10 cellular contexts compared by ENCODE assay signal in the genomic region with DNA sequence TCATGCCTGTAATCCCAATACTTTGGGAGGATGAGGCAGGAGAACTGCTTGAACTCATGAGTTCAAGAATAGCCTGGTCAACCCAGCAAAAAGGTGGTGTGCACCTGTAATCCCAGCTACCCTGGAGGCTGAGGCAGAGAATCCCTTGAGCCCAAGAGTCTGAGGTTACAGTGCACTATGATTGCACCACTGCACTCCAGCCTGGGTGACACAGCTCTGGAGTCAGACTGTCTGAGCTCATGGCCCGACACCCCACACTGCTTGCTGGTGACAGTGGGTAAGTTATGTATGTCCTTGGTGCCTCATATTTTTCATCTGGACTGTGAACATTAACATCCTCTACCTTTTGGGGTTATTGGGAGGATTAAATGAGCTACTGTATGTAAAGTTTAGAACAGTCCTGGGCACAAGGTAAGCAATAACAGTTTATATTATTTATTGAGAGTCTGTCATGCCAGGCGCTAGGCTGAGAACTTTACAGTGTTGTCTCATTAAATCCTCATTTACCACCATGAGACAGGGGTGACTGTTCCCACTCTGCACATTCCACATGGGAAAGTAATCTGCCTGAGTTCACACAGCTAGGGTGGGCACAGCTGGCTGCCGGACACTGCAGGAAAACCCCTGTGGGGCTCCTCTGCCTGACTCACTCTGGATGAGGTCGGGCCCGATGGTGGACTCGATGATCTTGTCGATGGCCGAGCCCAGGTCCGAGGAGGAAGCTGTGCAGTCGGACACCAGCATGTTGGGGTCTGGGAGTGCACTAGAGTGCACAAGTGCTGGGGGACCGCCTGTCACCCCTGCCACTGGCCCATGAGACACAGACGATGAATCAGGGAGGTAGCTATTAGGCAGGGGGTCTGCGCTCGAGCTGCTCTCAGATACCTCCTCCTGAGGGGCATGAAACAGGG. TPM values are rescaled to one million over a fixed set of nuclear protein-coding genes. Genes with fewer than 3 reads are reported as not detected.
DNase-seq lines count a peak whose midpoint lies in the region; ATAC-seq and TF ChIP-seq lines count a peak whose summit lies in the region.
"Had no signal": no experiment of that assay in that cellular context is flagged by ENCODE, and none has a peak within 500 bp of the region (broad histone marks: within the 10 kb centered on the region; RNA-seq: fewer than 3 reads in every experiment).

No MANE protein-coding gene starts in this region.

- H3K14ac ChIP-seq in trophoblast cell (ENCODE audit: low read length) = no peak overlapping the region

- H3K4me2 ChIP-seq in DND-41 (ENCODE audit: insufficient read depth, low read length) (peak overlapping the region; percentile 90), KMS-11 (peak overlapping the region; percentile 87; the same call in 1 of the 2 replicates), trophoblast cell (ENCODE audit: low read length) (no peak overlapping the region)

- POLR2A ChIA-PET in HEK293T (lab: Yijun Ruan, JAX) = interaction anchor here (0.5 to 3.6 kb wide), 4 partner anchors 35 to 135 kb away, joined by 3 to 28 read pairs (median 4); partner anchors contain the start of genes PCIF1, SNX21 and ZSWIM1

- H4K91ac ChIP-seq in trophoblast cell (ENCODE audit: low read depth, low read length) = no peak overlapping the region

- H3K4me1 ChIP-seq in DND-41 (ENCODE audit: insufficient read depth, low read length) (peaks cover 35% of the 10 kb centered on the region), KMS-11 (ENCODE audit: low read depth, poor library complexity, severe bottlenecking) (peaks cover 41% of the 10 kb centered on the region), trophoblast cell (ENCODE audit: control insufficient read depth in 1 of 2, insufficient read depth in 2 of 2, low read length in 2 of 2) (peaks cover 13% of the 10 kb centered on the region in 2 experiments), prostate gland (replicated peaks) (no peaks in the 10 kb centered on the region)

- intact Hi-C loops in prostate gland (cut with DNase I) = loop anchor here (10.0 kb wide), 1 partner anchor 74 kb away; the partner anchor contains the start of genes CTSA and NEURL2

- no CpG with 5 or more reads among the region's 14 CpGs for WGBS in trophoblast cell (ENCODE audit: extremely low coverage, insufficient coverage, insufficient read length)
- WGBS in prostate gland = 84% methylated on average over 14 of the region's 14 CpGs

- H4K20me1 ChIP-seq in DND-41 (ENCODE audit: insufficient read depth, low read length) = peaks cover 5% of the 10 kb centered on the region
- no peaks in the 10 kb centered on the region for H4K20me1 ChIP-seq in KMS-11 (ENCODE audit: insufficient read depth)

- no peak for ATAC-seq in DND-41 (ENCODE audit: insufficient read depth, low read depth)
- no peak for ATAC-seq in HG02981 (IDR thresholded peaks at IDR 0.05; ENCODE audit: unreplicated experiment)

- no peak for TF ChIP-seq POLR2A in prostate gland (IDR thresholded peaks at IDR 0.05)

- H3K79me2 ChIP-seq in DND-41 (ENCODE audit: insufficient read depth, low read length) = peaks cover 33% of the 10 kb centered on the region
- peaks cover 35% of the 10 kb centered on the region for H3K79me2 ChIP-seq in KMS-11 (ENCODE audit: insufficient read depth, low read depth)
- peaks cover 12% of the 10 kb centered on the region for H3K79me2 ChIP-seq in trophoblast cell (ENCODE audit: control insufficient read depth, insufficient read depth, low read length, poor library complexity)

- no peak for DNase-seq in DND-41
- peak; percentile 80 for DNase-seq in choroid plexus epithelial cell (ENCODE audit: low read depth)
- DNase-seq in trophoblast cell = no peak
- DNase-seq in prostate gland (ENCODE audit: low spot score) = no peak
- DNase-seq in ecto neural progenitor cell (ENCODE audit: low spot score) = no peak
- DNase-seq in HEK293T (ENCODE audit: extremely low spot score) = no peak
- DNase-seq: activated naive CD4-positive, alpha-beta T cell treated with Interleukin-2 at 50 U/mL for 16 hours had no signal

- no peak overlapping the region for H4K8ac ChIP-seq in trophoblast cell (ENCODE audit: low read depth, low read length)

- no peaks in the 10 kb centered on the region for H3K9me3 ChIP-seq in DND-41 (ENCODE audit: insufficient read depth, low read length, severe bottlenecking)
- no peaks in the 10 kb centered on the region for H3K9me3 ChIP-seq in trophoblast cell (ENCODE audit: insufficient read depth, low read depth, low read length)
- H3K9me3 ChIP-seq in prostate gland = no peaks in the 10 kb centered on the region

- no peak overlapping the region for H3K4ac ChIP-seq in trophoblast cell (ENCODE audit: low read depth, low read length)

- H2BK12ac ChIP-seq in trophoblast cell (ENCODE audit: low read length) = no peak overlapping the region

- CTCF ChIA-PET in HEK293T (lab: Yijun Ruan, JAX) = interaction anchor here (0.6 to 1.7 kb wide), 10 partner anchors 8 to 163 kb away, joined by 3 to 8 read pairs (median 4); no protein-coding TSS in a partner anchor

- H2AFZ ChIP-seq in DND-41 (ENCODE audit: low read depth, low read length) (no peak overlapping the region), KMS-11 (ENCODE audit: low read depth) (no peak overlapping the region), trophoblast cell (ENCODE audit: insufficient read depth, low read length, poor library complexity) (no peak overlapping the region)

- no peak overlapping the region for H2AK5ac ChIP-seq in trophoblast cell (ENCODE audit: low read length)

- H3K27me3 ChIP-seq in DND-41 (ENCODE audit: insufficient read depth, low read length, poor library complexity) (no peaks in the 10 kb centered on the region), KMS-11 (ENCODE audit: insufficient read depth, low read depth) (no peaks in the 10 kb centered on the region), trophoblast cell (ENCODE audit: insufficient read depth, low read length) (no peaks in the 10 kb centered on the region), prostate gland (replicated peaks; ENCODE audit: insufficient read depth) (no peaks in the 10 kb centered on the region)

- no peak overlapping the region for H3K23ac ChIP-seq in trophoblast cell (ENCODE audit: low read length)

- H3K9ac ChIP-seq in DND-41 (ENCODE audit: low read depth, low read length) (peak overlapping the region; percentile 82), KMS-11 (peak overlapping the region; percentile 2; the same call in 1 of the 2 replicates), trophoblast cell (ENCODE audit: low read length) (peak overlapping the region; percentile 5)

- H3K36me3 ChIP-seq in DND-41 (ENCODE audit: insufficient read depth, low read length) = peaks cover 58% of the 10 kb centered on the region
- no peaks in the 10 kb centered on the region; the same call in 1 of the 2 replicates for H3K36me3 ChIP-seq in KMS-11 (ENCODE audit: insufficient read depth)
- H3K36me3 ChIP-seq in trophoblast cell (ENCODE audit: control insufficient read depth in 1 of 2, insufficient read depth in 2 of 2, low read length in 2 of 2) = peaks cover 42 to 45% of the 10 kb centered on the region in 2 experiments
- H3K36me3 ChIP-seq in prostate gland = peaks cover 0 to 9% of the 10 kb centered on the region in 2 donors

- no peak overlapping the region for H3K18ac ChIP-seq in trophoblast cell (ENCODE audit: low read length)

- H3K79me1 ChIP-seq in trophoblast cell (ENCODE audit: low read length) = peaks cover 15% of the 10 kb centered on the region

- 0 out of 4 replicates have a peak overlapping the region, but pooled peaks of 1 of the 2 experiments have one; percentile 88 for H3K4me3 ChIP-seq in DND-41 (ENCODE audit: low read depth in 1 of 2, low read length in 2 of 2)
- H3K4me3 ChIP-seq in KMS-11 (IDR thresholded peaks at IDR 0.05; ENCODE audit: insufficient read depth, low read depth, low read length) = no peak overlapping the region
- H3K4me3 ChIP-seq in choroid plexus epithelial cell (ENCODE audit: low read depth, low read length) = peak overlapping the region; percentile 94
- H3K4me3 ChIP-seq in trophoblast cell (ENCODE audit: low read depth, low read length) = no peak overlapping the region
- H3K4me3 ChIP-seq in prostate gland = no peak overlapping the region

- TF ChIP-seq CTCF in DND-41 (IDR thresholded peaks at IDR 0.05; ENCODE audit: borderline replicate concordance, extremely low read depth, low read length, poor library complexity, severe bottlenecking) = no peak
- TF ChIP-seq CTCF in KMS-11 (conservative IDR thresholded peaks at IDR 0.05; ENCODE audit: low read depth, low read length) = no peak
- TF ChIP-seq CTCF in choroid plexus epithelial cell (conservative IDR thresholded peaks at IDR 0.05; ENCODE audit: low read depth, low read length) = no peak
- TF ChIP-seq CTCF in prostate gland (IDR thresholded peaks at IDR 0.05) = no peak

- H2BK120ac ChIP-seq in trophoblast cell (ENCODE audit: insufficient read depth, low read length, poor library complexity) = no peak overlapping the region

- H4K12ac ChIP-seq in trophoblast cell (ENCODE audit: low read depth, low read length) = no peak overlapping the region

- H3K27ac ChIP-seq in DND-41 (ENCODE audit: low read length) = 0 out of 2 replicates have a peak overlapping the region, but pooled peaks have one; percentile 18
- H3K27ac ChIP-seq in KMS-11 = no peak overlapping the region; the same call in 1 of the 2 replicates
- no peak overlapping the region for H3K27ac ChIP-seq in trophoblast cell (ENCODE audit: low read depth, low read length)
- no peak overlapping the region for H3K27ac ChIP-seq in prostate gland

- H2BK5ac ChIP-seq in trophoblast cell (ENCODE audit: low read depth, low read length, poor library complexity) = no peak overlapping the region

TF ChIP-seq in HEK293T, 16 proteins besides CTCF, POLR2A, EP300 and RAD21 (continues in another document):
- TF ChIP-seq FOXM1 (IDR thresholded peaks at IDR 0.05; ENCODE audit: borderline replicate concordance) (no peak), PKNOX1 (IDR thresholded peaks at IDR 0.05) (no peak), ELF4 (IDR thresholded peaks at IDR 0.05) (no peak), FOXA1 (IDR thresholded peaks at IDR 0.05) (no peak)

RNA-seq across cellular contexts. Expression of gene ZNF335, which starts 2.9 kb away (rescaled TPM):
- polyA plus RNA-seq in trophoblast cell (2013) = 15.7 and 15.8 TPM in 2 replicates
- 10 to 100 TPM; 21.4 to 43.4 TPM for total RNA-seq in prostate gland

RNA-seq across cellular contexts. Expression of gene PCIF1, which starts 34.6 kb away (rescaled TPM):
- polyA plus RNA-seq in trophoblast cell (2013) = 17.6 and 18.6 TPM in 2 replicates
- 10 to 100 TPM; 39.8 to 54.9 TPM for total RNA-seq in prostate gland

RNA-seq across cellular contexts. Expression of gene MMP9, which starts 39.7 kb away (rescaled TPM):
- polyA plus RNA-seq in trophoblast cell (2013) = 68.2 and 72.5 TPM in 2 replicates
- 1 to 10 TPM in 1 of 2 donors, under 1 TPM in 1; 0.59 to 1.4 TPM for total RNA-seq in prostate gland
- total RNA-seq: T-helper 2 cell treated with Interferon-gamma antibody and Interleukin-4, amounts not matched to agents 100 ng/mL and 5 ng/mL, for 36 hours had no signal

RNA-seq across cellular contexts. Expression of gene PLTP, which starts 57.1 kb away (rescaled TPM):
- polyA plus RNA-seq in trophoblast cell (2013) = 39.7 and 41.3 TPM in 2 replicates
- 100 to 1,000 TPM in 1 of 2 donors, 10 to 100 TPM in 1; 29.4 to 101 TPM for total RNA-seq in prostate gland

RNA-seq across cellular contexts. Expression of gene SLC12A5, which starts 60.0 kb away (rescaled TPM):
- 19.7 and 21.1 TPM in 2 replicates for polyA plus RNA-seq in trophoblast cell (2013)
- total RNA-seq in prostate gland = 1 to 10 TPM in 1 of 2 donors, not detected in 1; 3.6 TPM

Comparison
In these comparisons a context has a peak if more than half of its experiments do, and no peak if none do; other contexts are left out.
1. H3K9ac ChIP-seq: peak in every context shown above with its lines; median percentile 82 in DND-41; 5 in trophoblast cell; 2 in KMS-11.